ENCODE assay signal across 20 cellular contexts in the genomic region with DNA sequence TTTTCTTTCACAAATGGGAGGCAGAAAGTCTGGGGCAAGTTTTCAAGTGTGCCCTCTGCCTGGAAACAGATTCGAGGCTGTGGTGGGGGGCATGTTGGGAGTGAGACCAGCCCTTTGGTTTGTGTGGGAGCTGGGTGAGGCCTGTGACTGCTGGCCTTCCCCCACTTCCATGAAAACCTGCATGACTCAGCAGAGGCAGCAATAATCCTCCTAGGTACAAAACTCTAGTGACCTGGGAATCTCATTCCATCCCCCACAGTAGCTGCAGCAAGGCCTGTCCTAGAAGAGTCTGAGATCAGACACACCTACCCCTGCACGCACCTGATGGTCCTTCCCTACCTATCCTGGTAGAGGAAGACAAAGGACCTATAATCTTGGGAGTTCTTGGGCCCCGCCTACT.
"Had no signal": no experiment of that assay in that cellular context is flagged by ENCODE, and none has a peak within 500 bp of the region (broad histone marks: within the 10 kb centered on the region; RNA-seq: fewer than 3 reads in every experiment).

No MANE protein-coding gene starts in this region.

- H3K27me3 ChIP-seq: body of pancreas, colonic mucosa, suprapubic skin, transverse colon, uterus had no signal

- H3K9me3 Mint-ChIP-seq: central memory CD8-positive, alpha-beta T cell had no signal

- DNase-seq: activated CD4-positive, alpha-beta T cell treated with anti-CD3 and anti-CD28 coated beads, Interleukin-2, amount 50 U/mL, for 4 hours; activated CD4-positive, CD25-positive, alpha-beta regulatory T cell treated with anti-CD3 and anti-CD28 coated beads, Interleukin-2, amount 50 U/mL, for 72 hours; activated naive CD8-positive, alpha-beta T cell treated with anti-CD3 and anti-CD28 coated beads for 36 hours; activated T-cell treated with anti-CD3 and anti-CD28 coated beads for 4 hours; amygdala; body of pancreas; colonic mucosa; endodermal cell; foreskin fibroblast; left cardiac atrium; right cardiac atrium; stimulated activated naive CD8-positive, alpha-beta T cell treated with anti-CD3 and anti-CD28 coated beads, Interleukin-15, amount 100 ng/mL, for 72 hours; transverse colon; uterus had no signal

- ATAC-seq: body of pancreas; left cardiac atrium; right cardiac atrium; stimulated activated naive CD8-positive, alpha-beta T cell treated with anti-CD3 and anti-CD28 coated beads, Interleukin-15, amount 100 ng/mL, for 72 hours had no signal

- H3K36me3 ChIP-seq: colonic mucosa, suprapubic skin, transverse colon, uterus had no signal

- H3K27ac ChIP-seq: body of pancreas, colonic mucosa, epithelial cell of prostate, skin epidermis, suprapubic skin, transverse colon, uterus had no signal

- H3K9me3 ChIP-seq: body of pancreas, colonic mucosa, transverse colon, uterus had no signal

- H3K4me1 ChIP-seq: body of pancreas, colonic mucosa, suprapubic skin, transverse colon, uterus had no signal

- H3K4me1 Mint-ChIP-seq: neural crest cell had no signal

- H3K27me3 Mint-ChIP-seq: activated naive CD8-positive, alpha-beta T cell treated with anti-CD3 and anti-CD28 coated beads for 36 hours; progenitor cell of endocrine pancreas; stimulated activated naive CD8-positive, alpha-beta T cell treated with anti-CD3 and anti-CD28 coated beads, Interleukin-15, amount 100 ng/mL, for 72 hours had no signal

- H3K27ac Mint-ChIP-seq: activated naive CD8-positive, alpha-beta T cell treated with anti-CD3 and anti-CD28 coated beads for 36 hours; endodermal cell; progenitor cell of endocrine pancreas had no signal

- H3K4me3 Mint-ChIP-seq: activated naive CD8-positive, alpha-beta T cell treated with anti-CD3 and anti-CD28 coated beads for 36 hours; central memory CD8-positive, alpha-beta T cell; endodermal cell; neural crest cell; stimulated activated naive CD8-positive, alpha-beta T cell treated with anti-CD3 and anti-CD28 coated beads, Interleukin-15, amount 100 ng/mL, for 72 hours had no signal

- H3K4me3 ChIP-seq: body of pancreas, colonic mucosa, skin epidermis, suprapubic skin, transverse colon, uterus had no signal
